ENCODE assay signal across 24 cellular contexts in the genomic region with DNA sequence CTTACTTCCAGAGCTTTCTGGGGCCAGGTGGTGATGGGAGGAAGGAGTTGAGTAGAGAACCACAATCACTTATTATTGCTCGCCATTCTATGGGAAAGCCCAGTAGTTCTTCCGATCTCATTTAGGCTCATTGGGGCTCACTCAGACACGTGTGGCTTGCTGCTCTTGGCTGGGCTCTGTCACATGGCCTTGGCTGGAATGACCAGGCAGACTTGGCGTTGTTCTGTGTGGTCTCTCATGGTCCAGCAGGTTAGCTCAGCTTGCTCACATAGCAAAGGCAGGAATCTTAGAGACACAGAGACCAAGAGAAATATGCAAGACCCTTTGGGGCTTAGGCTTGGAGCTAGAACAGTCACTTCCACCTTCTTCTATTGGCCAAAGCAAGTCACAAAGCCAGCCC.
A peak's percentile ranks its signal among the peaks of the same experiment; 100 is the strongest.
DNase-seq lines count a peak whose midpoint lies in the region; ATAC-seq and TF ChIP-seq lines count a peak whose summit lies in the region.
"Had no signal": no experiment of that assay in that cellular context is flagged by ENCODE, and none has a peak within 500 bp of the region (broad histone marks: within the 10 kb centered on the region; RNA-seq: fewer than 3 reads in every experiment).

No MANE protein-coding gene starts in this region.

- no peak overlapping the region for H3K27ac ChIP-seq in thyroid gland
- H3K27ac ChIP-seq: A549; BLaER1 treated with 17β-estradiol and CSF1 and Interleukin-3, amounts not matched to agents 10 nM and 100 nM had no signal

- no peaks in the 10 kb centered on the region for H3K27me3 Mint-ChIP-seq in brain
- peaks cover 21 to 34% (median 26%) of the 10 kb centered on the region in 3 donors for H3K27me3 Mint-ChIP-seq in immature natural killer cell (ENCODE audit: low read depth in 3 of 3)
- H3K27me3 Mint-ChIP-seq in neural crest cell (ENCODE audit: low read depth) = no peaks in the 10 kb centered on the region
- H3K27me3 Mint-ChIP-seq: CD4-positive, alpha-beta T cell had no signal

- TF ChIP-seq CTCF in brain (conservative IDR thresholded peaks at IDR 0.05) (no peak), neural crest cell (conservative IDR thresholded peaks at IDR 0.05) (no peak), thyroid gland (IDR thresholded peaks at IDR 0.05) (no peak)

- H3K36me3 ChIP-seq in thyroid gland = no peaks in the 10 kb centered on the region
- H3K36me3 ChIP-seq: BE2C, HAP-1 had no signal

- WGBS in thyroid gland, 2 donors = 73 to 89% methylated on average over 2 to 4 of the region's 4 CpGs

- DNase-seq in immature natural killer cell = no peak
- DNase-seq in neural crest cell (ENCODE audit: low read depth, low spot score) = no peak
- DNase-seq in thyroid gland = peak; percentile 57 to 67
- DNase-seq in anterior cingulate cortex (lab: John Stamatoyannopoulos, UW) = no peak
- DNase-seq in inferior parietal cortex (ENCODE audit: extremely low spot score) = no peak
- DNase-seq: 8988T; ACHN; AML-193; BE2C; CD4-positive, alpha-beta T cell; CD8-positive, alpha-beta memory T cell; DMS 273 treated with DMSO at 0.1 percent for 48 hours; DMS79; EL; GDM1; GOT3; HFFc6 had no signal

- H3K36me3 Mint-ChIP-seq in brain (peaks cover 11% of the 10 kb centered on the region), immature natural killer cell (peaks cover 0 to 4% (median 3%) of the 10 kb centered on the region in 3 donors), neural crest cell (ENCODE audit: low read depth) (peaks cover 4% of the 10 kb centered on the region)
- H3K36me3 Mint-ChIP-seq: CD14-positive monocyte; CD8-positive, alpha-beta memory T cell had no signal

- peaks cover 0 to 7% of the 10 kb centered on the region in 2 donors for H3K4me1 ChIP-seq in thyroid gland
- H3K4me1 ChIP-seq: A549, BE2C, HAP-1 had no signal

- H3K4me3 Mint-ChIP-seq in brain (no peak overlapping the region), immature natural killer cell (peak overlapping the region in 4 of 5 donors; percentile 10 to 45 (median 43)), neural crest cell (no peak overlapping the region)
- H3K4me3 Mint-ChIP-seq: CD14-positive monocyte; CD4-positive, alpha-beta T cell; CD8-positive, alpha-beta memory T cell; HFFc6 had no signal

- H3K9me3 ChIP-seq in thyroid gland = no peaks in the 10 kb centered on the region
- H3K9me3 ChIP-seq: A549; BE2C; BLaER1 treated with 17β-estradiol and CSF1 and Interleukin-3, amounts not matched to agents 10 nM and 100 nM; HAP-1 had no signal

- H3K9me3 Mint-ChIP-seq in brain (no peaks in the 10 kb centered on the region), immature natural killer cell (peaks cover 0 to 6% (median 3%) of the 10 kb centered on the region in 6 donors), neural crest cell (no peaks in the 10 kb centered on the region)
- H3K9me3 Mint-ChIP-seq: CD4-positive, alpha-beta T cell; HFFc6 had no signal

- no peaks in the 10 kb centered on the region for H3K27me3 ChIP-seq in thyroid gland
- H3K27me3 ChIP-seq: BE2C; BLaER1 treated with 17β-estradiol and CSF1 and Interleukin-3, amounts not matched to agents 10 nM and 100 nM had no signal

- no peak for ATAC-seq in HG02852 (IDR thresholded peaks at IDR 0.05; ENCODE audit: unreplicated experiment)
- ATAC-seq: A549, GM12878 had no signal

- intact Hi-C loops in thyroid gland (cut with DNase I) = no loop called here

- H3K27ac Mint-ChIP-seq in brain = peak overlapping the region in 3 of 5 experiments; percentile 23 to 54 (median 50)
- peak overlapping the region; percentile 77 to 96 (median 88) for H3K27ac Mint-ChIP-seq in immature natural killer cell
- H3K27ac Mint-ChIP-seq in neural crest cell (ENCODE audit: unreplicated experiment) = peak overlapping the region; percentile 15
- H3K27ac Mint-ChIP-seq: CD14-positive monocyte; CD4-positive, alpha-beta T cell; HFFc6 had no signal

- no peak overlapping the region for H3K4me3 ChIP-seq in thyroid gland (replicated peaks in 1 of 3)
- H3K4me3 ChIP-seq: A549; BLaER1 treated with 17β-estradiol and CSF1 and Interleukin-3, amounts not matched to agents 10 nM and 100 nM; GM12878; HAP-1 had no signal

- H3K4me1 Mint-ChIP-seq in brain (peaks cover 64% of the 10 kb centered on the region), immature natural killer cell (peaks cover 76 to 85% of the 10 kb centered on the region in 2 donors), neural crest cell (peaks cover 16% of the 10 kb centered on the region)
- H3K4me1 Mint-ChIP-seq: CD14-positive monocyte had no signal

- no peak for TF ChIP-seq POLR2A in thyroid gland (IDR thresholded peaks at IDR 0.05)

Comparison
In these comparisons a context has a peak if more than half of its experiments do, and no peak if none do; other contexts are left out.
1. H3K27ac Mint-ChIP-seq: peak in every context shown above with its lines; median percentile 88 in immature natural killer cell; 50 in brain; 15 in neural crest cell.
2. H3K4me3 Mint-ChIP-seq: peak in immature natural killer cell (4 of 5); none in brain (0 of 5) and neural crest cell (single experiment).
3. DNase-seq: peak in thyroid gland (2 of 2); none in immature natural killer cell (0 of 3), neural crest cell (single experiment), anterior cingulate cortex (0 of 58) and inferior parietal cortex (single experiment).